ENCODE assay signal across 8 cellular contexts in the genomic region with DNA sequence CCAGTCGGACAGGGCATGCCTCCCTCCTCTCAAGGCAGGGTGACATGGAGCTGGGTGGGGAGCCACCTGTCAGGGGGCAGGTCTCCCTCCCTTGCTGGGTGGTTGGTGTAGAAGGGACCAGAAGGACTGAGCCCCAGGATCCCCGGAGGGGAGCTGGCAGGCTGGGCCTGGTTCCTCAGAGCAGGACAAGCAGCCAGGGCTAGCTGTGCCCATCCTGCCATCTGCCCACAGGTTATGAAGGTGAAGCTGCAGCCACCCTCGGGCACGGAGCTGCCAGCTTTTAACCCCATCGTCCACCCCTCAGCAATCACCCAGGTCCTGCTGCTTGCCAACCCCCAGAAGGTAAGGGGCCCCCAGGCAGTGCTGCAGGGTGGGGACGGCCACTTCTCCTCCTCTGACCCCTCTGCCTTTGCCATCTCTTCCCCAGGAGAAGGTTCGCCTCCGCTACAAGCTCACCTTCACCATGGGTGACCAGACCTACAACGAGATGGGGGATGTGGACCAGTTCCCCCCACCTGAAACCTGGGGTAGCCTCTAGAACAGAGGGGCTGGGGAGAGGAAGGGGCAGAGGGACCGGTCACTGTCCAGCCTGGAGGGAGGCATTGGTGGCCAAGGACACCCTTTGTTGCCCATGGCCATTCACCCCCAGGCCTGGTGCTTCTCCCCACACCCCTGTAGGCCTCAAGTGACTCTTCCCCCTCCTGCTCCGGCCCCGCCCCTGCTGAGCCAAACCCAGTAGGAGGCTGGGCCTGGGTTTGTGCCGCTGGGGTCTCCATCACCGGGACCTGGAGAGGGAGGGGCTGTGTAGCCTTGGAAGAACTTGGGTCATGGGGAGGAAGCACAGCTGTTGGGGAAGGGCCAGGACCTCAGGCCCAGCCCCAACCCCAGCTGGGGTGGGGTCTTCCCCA. TPM values are rescaled to one million over a fixed set of nuclear protein-coding genes. Genes with fewer than 3 reads are reported as not detected.
DNase-seq lines count a peak whose midpoint lies in the region; ATAC-seq and FAIRE-seq lines count a peak whose summit lies in the region.

No MANE protein-coding gene starts in this region.

- H3K36me3 Mint-ChIP-seq in dendritic cell treated with granulocyte-macrophage colony-stimulating factor and Interleukin-4, amounts not matched to agents 40 ng/mL and 50 ng/mL, for 4 days (ENCODE audit: low read depth) = peaks cover 56% of the 10 kb centered on the region

- H3K9me3 Mint-ChIP-seq in dendritic cell treated with granulocyte-macrophage colony-stimulating factor and Interleukin-4, amounts not matched to agents 40 ng/mL and 50 ng/mL, for 4 days = no peaks in the 10 kb centered on the region

- H3K4me3 ChIP-seq in small intestine (ENCODE audit: low read depth in 1 of 2, low read length in 2 of 2) = no peak overlapping the region

- WGBS in small intestine, 3 donors = 69 to 74% (median 69%) methylated on average over 14 of the region's 14 CpGs

- peaks cover 18 to 29% of the 10 kb centered on the region in 2 donors for H3K4me1 ChIP-seq in small intestine (ENCODE audit: control insufficient read depth in 2 of 2, insufficient read depth in 1 of 2, low read depth in 1 of 2, low read length in 1 of 2)

- H3K4me1 Mint-ChIP-seq in dendritic cell treated with granulocyte-macrophage colony-stimulating factor and Interleukin-4, amounts not matched to agents 40 ng/mL and 50 ng/mL, for 4 days (ENCODE audit: low read depth) = peaks cover 82% of the 10 kb centered on the region

- no peaks in the 10 kb centered on the region for H3K9me3 ChIP-seq in small intestine (ENCODE audit: control insufficient read depth, low read depth)

- no peak for FAIRE-seq in small intestine (lab: Jason Lieb, UNC)

- no peaks in the 10 kb centered on the region for H3K27me3 Mint-ChIP-seq in dendritic cell treated with granulocyte-macrophage colony-stimulating factor and Interleukin-4, amounts not matched to agents 40 ng/mL and 50 ng/mL, for 4 days

- intact Hi-C loops in dendritic cell treated with granulocyte-macrophage colony-stimulating factor and Interleukin-4, amounts not matched to agents 40 ng/mL and 50 ng/mL, for 4 days (cut with micrococcal nuclease) = loop anchor here (10.0 kb wide), 1 partner anchor 102 kb away; no protein-coding TSS in a partner anchor

- peaks cover 0 to 6% of the 10 kb centered on the region in 2 donors for H3K36me3 ChIP-seq in small intestine (ENCODE audit: control insufficient read depth in 2 of 2, insufficient read depth in 2 of 2, low read length in 2 of 2)

- H3K4me3 Mint-ChIP-seq in dendritic cell treated with granulocyte-macrophage colony-stimulating factor and Interleukin-4, amounts not matched to agents 40 ng/mL and 50 ng/mL, for 4 days = peak overlapping the region; percentile 62

- ATAC-seq in GM18873 (IDR thresholded peaks at IDR 0.05; ENCODE audit: low FRiP score, unreplicated experiment) = peak; percentile 18
- peak; percentile 4 for ATAC-seq in HG03521 (IDR thresholded peaks at IDR 0.05; ENCODE audit: unreplicated experiment)

- H3K27me3 ChIP-seq in small intestine (ENCODE audit: control insufficient read depth in 2 of 2, insufficient read depth in 2 of 2, low read length in 2 of 2) = no peaks in the 10 kb centered on the region

- DNase-seq in small intestine = no peak
- DNase-seq in islet precursor cell = no peak
- no peak for DNase-seq in RKO (ENCODE audit: low spot score)
- no peak for DNase-seq in SK-N-DZ (ENCODE audit: low spot score)
- DNase-seq in NCI-H1436 treated with DMSO at 0.1 percent for 48 hours (lab: John Stamatoyannopoulos, UW) = no peak

- peak overlapping the region; percentile 87 for H3K27ac Mint-ChIP-seq in dendritic cell treated with granulocyte-macrophage colony-stimulating factor and Interleukin-4, amounts not matched to agents 40 ng/mL and 50 ng/mL, for 4 days

- peak overlapping the region; percentile 52 to 85 for H3K27ac ChIP-seq in small intestine (ENCODE audit: low read depth in 1 of 2, low read length in 1 of 2)

RNA-seq across cellular contexts. Expression of a gene that starts 7.0 kb away (rescaled TPM):
- 10 to 100 TPM; 20.8 to 29.1 (median 27.9) TPM for polyA plus RNA-seq in small intestine
- 16.5 and 22.0 TPM in 2 replicates for polyA plus RNA-seq in SK-N-DZ (2014; cell fraction: cytosol; rRNA removed)
- 17.6 and 25.1 TPM in 2 replicates for polyA plus RNA-seq in SK-N-DZ (2014; cell fraction: nucleus; rRNA removed)

RNA-seq across cellular contexts. Expression of a gene that starts 23.8 kb away (rescaled TPM):
- polyA plus RNA-seq in small intestine = 10 to 100 TPM; 44.4 to 73.2 (median 67.5) TPM
- 57.2 and 63.0 TPM in 2 replicates for polyA plus RNA-seq in SK-N-DZ (2014; cell fraction: cytosol; rRNA removed)
- polyA plus RNA-seq in SK-N-DZ (2014; cell fraction: nucleus; rRNA removed) = 150 and 184 TPM in 2 replicates

RNA-seq across cellular contexts. Expression of a gene that starts 26.1 kb away (rescaled TPM):
- 10 to 100 TPM; 27.7 to 98.6 (median 87.0) TPM for polyA plus RNA-seq in small intestine
- 118 and 143 TPM in 2 replicates for polyA plus RNA-seq in SK-N-DZ (2014; cell fraction: cytosol; rRNA removed)
- polyA plus RNA-seq in SK-N-DZ (2014; cell fraction: nucleus; rRNA removed) = 74.2 and 93.5 TPM in 2 replicates

RNA-seq across cellular contexts. Expression of a gene that starts 43.0 kb away (rescaled TPM):
- polyA plus RNA-seq in small intestine = 100 to 1,000 TPM in 2 of 3 donors, 10 to 100 TPM in 1; 36.9 to 396 (median 232) TPM
- 267 and 474 TPM in 2 replicates for polyA plus RNA-seq in SK-N-DZ (2014; cell fraction: cytosol; rRNA removed)
- polyA plus RNA-seq in SK-N-DZ (2014; cell fraction: nucleus; rRNA removed) = 133 and 199 TPM in 2 replicates

RNA-seq across cellular contexts. Expression of a gene that starts 52.5 kb away (rescaled TPM):
- 100 to 1,000 TPM; 174 to 256 (median 210) TPM for polyA plus RNA-seq in small intestine
- not detected in 2 replicates for polyA plus RNA-seq in SK-N-DZ (2014; cell fraction: cytosol; rRNA removed)
- polyA plus RNA-seq in SK-N-DZ (2014; cell fraction: nucleus; rRNA removed) = not detected in 2 replicates
